12 cellular contexts compared by ENCODE assay signal in the genomic region with DNA sequence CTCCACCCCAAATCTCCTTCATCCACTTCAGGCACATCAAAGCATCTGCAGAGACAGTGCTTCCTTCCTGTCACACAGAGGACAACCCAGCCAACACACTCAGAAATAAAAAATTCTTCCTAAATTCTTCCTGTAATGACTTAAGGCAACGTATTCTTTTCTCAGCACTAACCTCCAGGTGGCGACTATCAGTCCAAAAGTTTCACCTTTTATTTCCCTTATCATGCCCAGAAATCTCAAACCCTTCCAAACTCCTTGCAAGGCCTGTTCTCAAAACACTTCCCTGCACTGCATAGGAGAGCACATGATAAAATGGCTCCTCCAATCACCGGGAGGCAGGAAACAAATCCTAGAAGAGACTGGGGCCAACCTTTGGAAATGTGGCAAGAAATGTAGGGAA. TPM values are rescaled to one million over a fixed set of nuclear protein-coding genes. Genes with fewer than 3 reads are reported as not detected.
DNase-seq lines count a peak whose midpoint lies in the region; ATAC-seq, FAIRE-seq and TF ChIP-seq lines count a peak whose summit lies in the region.
"Had no signal": no experiment of that assay in that cellular context is flagged by ENCODE, and none has a peak within 500 bp of the region (broad histone marks: within the 10 kb centered on the region; RNA-seq: fewer than 3 reads in every experiment).

No MANE protein-coding gene starts in this region.

- H3K27me3 ChIP-seq in HAP-1 (ENCODE audit: low read depth) = no peaks in the 10 kb centered on the region
- no peaks in the 10 kb centered on the region for H3K27me3 ChIP-seq in RWPE2 (ENCODE audit: insufficient read depth, poor library complexity, severe bottlenecking)
- H3K27me3 ChIP-seq: adrenal gland had no signal

- H3K4me3 ChIP-seq in HAP-1 = no peak overlapping the region
- H3K4me3 ChIP-seq in RWPE2 (ENCODE audit: severe bottlenecking) = no peak overlapping the region
- H3K4me3 ChIP-seq: adrenal gland had no signal

- no peak for TF ChIP-seq POLR2A in GM12891 (IDR thresholded peaks at IDR 0.05; ENCODE audit: low read depth, low read length)

- peak; percentile 11 to 14 for DNase-seq in HAP-1 (ENCODE audit: low spot score in 2 of 2)
- no peak for DNase-seq in RWPE2 (ENCODE audit: low spot score)
- DNase-seq in iPS-NIHi11 (ENCODE audit: low spot score) = peak; percentile 23
- no peak for DNase-seq in GM12891 (ENCODE audit: insufficient read length, low spot score)
- no peak for DNase-seq in activated CD8-positive, alpha-beta memory T cell treated with anti-CD3 and anti-CD28 coated beads for 24 hours
- no peak for DNase-seq in G401 (ENCODE audit: low spot score)
- DNase-seq: adrenal gland; CD4-positive, CD25-positive, alpha-beta regulatory T cell; NCI-H1048; NCI-H748 treated with DMSO at 0.1 percent for 48 hours had no signal

- FAIRE-seq in GM12891 (lab: Jason Lieb, UNC) = no peak

- ATAC-seq in RWPE2 (ENCODE audit: low read depth) (no peak), HG02870 (IDR thresholded peaks at IDR 0.05; ENCODE audit: unreplicated experiment) (no peak)

- H3K9me3 ChIP-seq in HAP-1 (no peaks in the 10 kb centered on the region), RWPE2 (ENCODE audit: severe bottlenecking) (no peaks in the 10 kb centered on the region)
- H3K9me3 ChIP-seq: adrenal gland had no signal

- TF ChIP-seq CTCF in C4-2B (conservative IDR thresholded peaks at IDR 0.05) (peak; percentile 73), RWPE2 (IDR thresholded peaks at IDR 0.05; ENCODE audit: poor library complexity, severe bottlenecking) (peak; percentile 61)

- H3K4me1 ChIP-seq in HAP-1 (no peaks in the 10 kb centered on the region), RWPE2 (ENCODE audit: insufficient read depth, poor library complexity, severe bottlenecking) (peaks cover 11% of the 10 kb centered on the region)
- H3K4me1 ChIP-seq: adrenal gland had no signal

- H3K36me3 ChIP-seq in HAP-1 (replicated peaks) (no peaks in the 10 kb centered on the region), RWPE2 (ENCODE audit: low read depth) (no peaks in the 10 kb centered on the region)
- H3K36me3 ChIP-seq: adrenal gland had no signal

- in situ Hi-C loops in HAP-1 (cut with MboI; ENCODE audit: low sequenced_read_pairs) (no loop called here), G401 (cut with HindIII; ENCODE audit: low sequenced_read_pairs) (no loop called here)

- no peak overlapping the region; the same call in 1 of the 2 replicates for H3K27ac ChIP-seq in C4-2B
- H3K27ac ChIP-seq in RWPE2 (ENCODE audit: poor library complexity, severe bottlenecking) = no peak overlapping the region
- H3K27ac ChIP-seq: adrenal gland had no signal

TF ChIP-seq in GM12891, 5 proteins besides CTCF, POLR2A, EP300 and RAD21:
- TF ChIP-seq PAX5 (IDR thresholded peaks at IDR 0.05; ENCODE audit: insufficient read depth, low read length, severe bottlenecking) (no peak), POLR2AphosphoS5 (IDR thresholded peaks at IDR 0.05; ENCODE audit: low read depth, low read length) (no peak), SPI1 (IDR thresholded peaks at IDR 0.05; ENCODE audit: low read depth, low read length) (no peak), POU2F2 (IDR thresholded peaks at IDR 0.05; ENCODE audit: low read depth, low read length) (no peak)
TF ChIP-seq in GM12891: peak in this region for 0.

RNA-seq across cellular contexts. Expression of a gene that starts 35.1 kb away (rescaled TPM):
- polyA plus RNA-seq in GM12891 (2012; ENCODE audit: low read depth, missing spikeins) = 0.01 TPM
- total RNA-seq in G401 (2014; rRNA removed; shearing (Covaris generic)) = 0.03 TPM in 1 of 2 replicates, not detected in the other
- total RNA-seq: CD4-positive, CD25-positive, alpha-beta regulatory T cell had no signal
- polyA plus RNA-seq: CD4-positive, CD25-positive, alpha-beta regulatory T cell had no signal

Comparison
In these comparisons a context has a peak if more than half of its experiments do, and no peak if none do; other contexts are left out.
1. DNase-seq: peak in HAP-1 (2 of 2) and iPS-NIHi11 (single experiment); none in RWPE2 (single experiment), GM12891 (single experiment), activated CD8-positive, alpha-beta memory T cell treated with anti-CD3 and anti-CD28 coated beads for 24 hours (single experiment) and G401 (single experiment).